7 cellular contexts compared by ENCODE assay signal in genomic region chr18:45664824-45665763, GRCh38.
DNase-seq lines count a peak whose midpoint lies in the region; ATAC-seq and TF ChIP-seq lines count a peak whose summit lies in the region.

No MANE protein-coding gene starts in this region.

- no peak overlapping the region for H3K4me3 ChIP-seq in GM12865 (ENCODE audit: low read depth, low read length)

- TF ChIP-seq CTCF in GM12865 (IDR thresholded peaks at IDR 0.05; ENCODE audit: insufficient read depth, low read depth, low read length, missing control alignments): peak; percentile 88

- peak; percentile 45 for ATAC-seq in HG02852 (IDR thresholded peaks at IDR 0.05; ENCODE audit: unreplicated experiment)

- DNase-seq in GM12865 (ENCODE audit: low read depth) (peak; percentile 74), NCI-H2107 treated with DMSO at 0.1 percent for 48 hours (lab: John Stamatoyannopoulos, UW; ENCODE audit: unreplicated experiment) (peak; percentile 79), kidney tubule cell (ENCODE audit: low spot score) (peak; percentile 70)
- peak; percentile 49 for DNase-seq in activated CD4-positive, CD25-positive, alpha-beta regulatory T cell treated with anti-CD3 and anti-CD28 coated beads, Interleukin-2, amount 50 U/mL, for 16 hours (ENCODE audit: low read depth, low spot score)
- peak; percentile 57 for DNase-seq in central memory CD4-positive, alpha-beta T cell
- peak; percentile 48 for DNase-seq in stimulated activated CD4-positive, alpha-beta T cell treated with anti-CD3 and anti-CD28 coated beads, Interleukin-4, amount 100 ng/mL, for 1 hour
